7 cellular contexts compared by ENCODE assay signal in the genomic region with DNA sequence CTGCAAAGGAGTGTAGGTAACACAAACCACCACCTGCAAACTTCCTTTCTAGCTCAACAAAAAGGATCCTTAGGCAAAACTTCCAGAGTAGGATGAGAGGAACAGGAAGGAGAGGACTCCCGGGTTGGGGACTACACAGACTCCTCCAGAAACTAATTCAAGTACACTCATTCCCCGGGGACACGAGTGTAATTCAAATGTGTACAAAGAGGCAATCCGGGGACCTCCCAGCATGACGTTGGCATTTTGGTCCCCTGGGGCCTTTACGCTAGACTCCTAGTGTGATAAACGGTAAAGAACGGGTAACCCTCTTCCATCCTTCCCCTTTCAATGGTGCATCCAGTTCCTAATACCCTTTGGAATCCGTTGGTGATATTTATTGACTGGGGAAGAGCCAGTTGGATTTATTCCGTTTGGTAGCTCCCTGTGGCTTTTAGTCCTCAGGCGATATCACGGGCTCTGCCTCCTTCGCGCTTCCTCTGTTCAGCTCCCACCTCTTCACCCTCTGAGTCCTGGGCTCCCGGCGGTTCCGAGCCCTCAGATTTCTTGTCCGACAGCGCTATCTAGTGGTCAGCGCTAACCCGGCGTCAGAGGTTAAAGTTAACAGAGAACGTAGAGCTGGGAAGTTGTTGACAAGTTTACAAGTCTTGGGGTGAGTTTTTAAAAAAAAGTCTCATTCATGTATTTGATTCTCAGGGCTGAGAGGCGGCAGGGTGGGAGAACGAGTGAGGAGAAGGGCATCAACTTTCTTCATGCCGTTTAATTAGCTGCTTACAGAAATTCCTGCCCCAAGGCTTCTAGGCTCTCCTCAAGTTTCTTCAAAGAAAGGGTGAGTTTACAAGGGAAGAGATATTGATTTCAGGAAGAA. TPM values are rescaled to one million over a fixed set of nuclear protein-coding genes. Genes with fewer than 3 reads are reported as not detected.
DNase-seq lines count a peak whose midpoint lies in the region; ATAC-seq, FAIRE-seq and TF ChIP-seq lines count a peak whose summit lies in the region.

No MANE protein-coding gene starts in this region.

- peak; percentile 54 for FAIRE-seq in GM12891 (lab: Jason Lieb, UNC)

- TF ChIP-seq EP300 in sigmoid colon (IDR thresholded peaks at IDR 0.05): no peak

- intact Hi-C loops in adrenal gland (cut with DNase I) (loop anchor here (5.0 to 10.0 kb wide), 3 partner anchors 454 to 1466 kb away; no protein-coding TSS in a partner anchor), right cardiac atrium (cut with DNase I) (loop anchor here in 3 of 4 donors (5.0 to 10.0 kb wide), 9 partner anchors 144 to 1354 kb away; no protein-coding TSS in a partner anchor), sigmoid colon (cut with DNase I) (loop anchor here (1.0 to 10.0 kb wide), 3 partner anchors 799 to 1554 kb away; partner anchors contain the start of gene SLC17A5)

- DNase-seq in GM12891 (ENCODE audit: insufficient read length, low spot score) (no peak), NCI-H1092 (lab: John Stamatoyannopoulos, UW) (peak; percentile 70), T follicular helper cell (ENCODE audit: low read depth) (peak; percentile 72), adrenal gland (peak; percentile 75 to 92 (median 83)), right cardiac atrium (peak; percentile 84 to 94 (median 92)), sigmoid colon (peak; percentile 93)

- TF ChIP-seq POLR2A in GM12891 (IDR thresholded peaks at IDR 0.05; ENCODE audit: low read depth, low read length): no peak
- TF ChIP-seq POLR2A in adrenal gland (IDR thresholded peaks at IDR 0.05): no peak
- TF ChIP-seq POLR2A in sigmoid colon (IDR thresholded peaks at IDR 0.05): no peak

- no peaks in the 10 kb centered on the region for H3K9me3 ChIP-seq in adrenal gland (replicated peaks in 1 of 3)
- no peaks in the 10 kb centered on the region for H3K9me3 ChIP-seq in right cardiac atrium (ENCODE audit: control insufficient read depth, low read length)
- H3K9me3 ChIP-seq in sigmoid colon: no peaks in the 10 kb centered on the region

- TF ChIP-seq CTCF in adrenal gland (IDR thresholded peaks at IDR 0.05) (peak; percentile 66 to 89 (median 84)), sigmoid colon (IDR thresholded peaks at IDR 0.05) (peak; percentile 74 to 87 (median 82))

- peak overlapping the region in 2 of 5 donors; percentile 5 to 60 for H3K27ac ChIP-seq in adrenal gland
- no peak overlapping the region for H3K27ac ChIP-seq in right cardiac atrium (ENCODE audit: low read length)
- peak overlapping the region; percentile 7 to 65 (median 40) for H3K27ac ChIP-seq in sigmoid colon

- ATAC-seq in HG02642 (IDR thresholded peaks at IDR 0.05; ENCODE audit: poor library complexity, unreplicated experiment): peak; percentile 77
- ATAC-seq in right cardiac atrium: peak; percentile 78 to 83

- WGBS in adrenal gland, 4 donors: 1 to 3% (median 2%) methylated on average over 21 to 26 of the region's 26 CpGs
- WGBS in right cardiac atrium: 1% methylated on average over 26 of the region's 26 CpGs
- 2% methylated on average over 26 of the region's 26 CpGs for WGBS in sigmoid colon, 2 donors

- H3K27me3 ChIP-seq in adrenal gland: peaks cover 34% of the 10 kb centered on the region
- no peaks in the 10 kb centered on the region for H3K27me3 ChIP-seq in right cardiac atrium (ENCODE audit: control insufficient read depth, insufficient read depth)
- no peaks in the 10 kb centered on the region for H3K27me3 ChIP-seq in sigmoid colon

- H3K4me1 ChIP-seq in adrenal gland (replicated peaks in 1 of 2): peaks cover 6 to 20% of the 10 kb centered on the region in 2 donors
- H3K4me1 ChIP-seq in right cardiac atrium (ENCODE audit: control insufficient read depth, insufficient read depth, low read length): peaks cover 3% of the 10 kb centered on the region
- H3K4me1 ChIP-seq in sigmoid colon: peaks cover 0 to 38% (median 10%) of the 10 kb centered on the region in 4 donors

- H3K4me3 ChIP-seq in adrenal gland: peak overlapping the region in 1 of 4 donors; percentile 27
- peak overlapping the region; percentile 43 for H3K4me3 ChIP-seq in right cardiac atrium (ENCODE audit: low read length)
- H3K4me3 ChIP-seq in sigmoid colon: peak overlapping the region in 1 of 4 donors; percentile 29

- H3K36me3 ChIP-seq in adrenal gland (replicated peaks in 1 of 2) (no peaks in the 10 kb centered on the region), sigmoid colon (no peaks in the 10 kb centered on the region)

TF ChIP-seq in GM12891, 5 proteins besides CTCF, POLR2A, EP300 and RAD21:
- TF ChIP-seq SPI1 (IDR thresholded peaks at IDR 0.05; ENCODE audit: low read depth, low read length) (0 out of 2 replicates have a peak, but pooled peaks have one; percentile 22), POLR2AphosphoS5 (IDR thresholded peaks at IDR 0.05; ENCODE audit: low read depth, low read length) (no peak)

RNA-seq across cellular contexts. Expression of gene COL12A1, which starts 2.9 kb away (rescaled TPM):
- 0.03 TPM for polyA plus RNA-seq in GM12891 (2012; ENCODE audit: low read depth, missing spikeins)
- total RNA-seq in adrenal gland (100 to 1,000 TPM in 1 of 8 donors, 10 to 100 TPM in 7; 17.0 to 106 (median 66.0) TPM), right cardiac atrium (10 to 100 TPM in 2 of 4 donors, 1 to 10 TPM in 2; 8.1 to 29.6 (median 9.3) TPM), sigmoid colon (100 to 1,000 TPM; 129 to 328 (median 143) TPM)
- polyA plus RNA-seq in adrenal gland (10 to 100 TPM; 13.0 to 23.6 (median 21.6) TPM), right cardiac atrium (5.4 TPM), sigmoid colon (10 to 100 TPM in 1 of 3 donors, 1 to 10 TPM in 2; 2.1 to 11.3 (median 3.0) TPM)

RNA-seq across cellular contexts. Expression of gene COX7A2, which starts 34.8 kb away (rescaled TPM):
- polyA plus RNA-seq in GM12891 (2012; ENCODE audit: low read depth, missing spikeins): 391 TPM
- 100 to 1,000 TPM; 150 to 542 (median 334) TPM for total RNA-seq in adrenal gland
- polyA plus RNA-seq in adrenal gland: 100 to 1,000 TPM; 304 to 542 (median 329) TPM
- 100 to 1,000 TPM; 763 to 921 (median 836) TPM for total RNA-seq in right cardiac atrium
- polyA plus RNA-seq in right cardiac atrium: 2,071 TPM
- 1,000 to 10,000 TPM in 1 of 4 donors, 100 to 1,000 TPM in 3; 419 to 3,086 (median 644) TPM for total RNA-seq in sigmoid colon
- 1,000 to 10,000 TPM in 2 of 3 donors, 100 to 1,000 TPM in 1; 948 to 2,470 (median 1,191) TPM for polyA plus RNA-seq in sigmoid colon
